In the genomic region with DNA sequence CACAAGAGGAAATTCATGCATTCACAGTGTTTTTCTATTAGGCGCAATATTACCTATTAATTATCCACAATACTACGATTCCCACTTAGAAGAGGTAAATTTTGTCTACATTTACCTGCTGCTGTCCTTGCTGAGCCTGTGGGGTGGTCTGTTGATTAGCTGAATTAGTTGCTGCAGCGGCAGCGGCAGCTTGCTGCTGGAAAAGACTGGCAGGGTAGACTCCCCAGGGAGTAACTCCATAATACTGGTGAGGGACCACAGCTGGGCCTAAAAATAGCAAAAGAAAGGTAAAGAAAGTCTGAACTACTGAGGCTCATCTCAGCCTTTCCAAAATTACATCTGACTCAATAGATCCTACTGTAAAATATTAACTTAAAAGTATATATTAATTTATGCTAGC, we compare ENCODE assay signal across 15 cellular contexts.
"Had no signal": no experiment of that assay in that cellular context is flagged by ENCODE, and none has a peak within 500 bp of the region (broad histone marks: within the 10 kb centered on the region; RNA-seq: fewer than 3 reads in every experiment).

No MANE protein-coding gene starts in this region.

- H3K27ac ChIP-seq: ascending aorta, colonic mucosa, thoracic aorta had no signal

- H3K27ac Mint-ChIP-seq: activated CD8-positive, alpha-beta memory T cell treated with anti-CD3 and anti-CD28 coated beads, Interleukin-2, amount 10 ng/mL, durations not matched to agents 7 days and 5 days; activated naive CD8-positive, alpha-beta T cell treated with anti-CD3 and anti-CD28 coated beads, Interleukin-2, amount 50 U/mL, for 24 hours had no signal

- DNase-seq: activated CD4-positive, alpha-beta T cell treated with anti-CD3 and anti-CD28 coated beads, Interleukin-2, amount 50 U/mL, for 48 hours; activated CD4-positive, CD25-positive, alpha-beta regulatory T cell treated with anti-CD3 and anti-CD28 coated beads, Interleukin-2, amount 50 U/mL, for 72 hours; activated CD8-positive, alpha-beta memory T cell treated with anti-CD3 and anti-CD28 coated beads, Interleukin-2, amount 10 ng/mL, durations not matched to agents 7 days and 5 days; activated naive CD8-positive, alpha-beta T cell treated with anti-CD3 and anti-CD28 coated beads, Interleukin-2, amount 50 U/mL, for 24 hours; colonic mucosa; foreskin melanocyte; head of caudate nucleus; mucosa of descending colon; pancreas; retina; stomach had no signal

- H3K9me3 ChIP-seq: ascending aorta, colonic mucosa, mucosa of descending colon, pancreas, stomach, thoracic aorta had no signal

- H3K4me3 ChIP-seq: ascending aorta, colonic mucosa, mucosa of descending colon, pancreas, skin epidermis, stomach, thoracic aorta had no signal

- H3K27me3 Mint-ChIP-seq: activated CD8-positive, alpha-beta memory T cell treated with anti-CD3 and anti-CD28 coated beads, Interleukin-2, amount 10 ng/mL, durations not matched to agents 7 days and 5 days; activated naive CD8-positive, alpha-beta T cell treated with anti-CD3 and anti-CD28 coated beads, Interleukin-2, amount 50 U/mL, for 24 hours had no signal

- ATAC-seq: activated CD8-positive, alpha-beta memory T cell treated with anti-CD3 and anti-CD28 coated beads, Interleukin-2, amount 10 ng/mL, durations not matched to agents 7 days and 5 days; activated naive CD8-positive, alpha-beta T cell treated with anti-CD3 and anti-CD28 coated beads, Interleukin-2, amount 50 U/mL, for 24 hours; mucosa of descending colon; pancreas had no signal

- H3K9me3 Mint-ChIP-seq: activated naive CD8-positive, alpha-beta T cell treated with anti-CD3 and anti-CD28 coated beads, Interleukin-2, amount 50 U/mL, for 24 hours; neural crest cell had no signal

- H3K36me3 ChIP-seq: colonic mucosa had no signal

- H3K4me3 Mint-ChIP-seq: activated CD8-positive, alpha-beta memory T cell treated with anti-CD3 and anti-CD28 coated beads, Interleukin-2, amount 10 ng/mL, durations not matched to agents 7 days and 5 days; activated naive CD8-positive, alpha-beta T cell treated with anti-CD3 and anti-CD28 coated beads, Interleukin-2, amount 50 U/mL, for 24 hours; neural crest cell had no signal
